ENCODE assay signal across 23 cellular contexts in genomic region chr2:120824246-120824645, GRCh38.
"Had no signal": no experiment of that assay in that cellular context is flagged by ENCODE, and none has a peak within 500 bp of the region (broad histone marks: within the 10 kb centered on the region; RNA-seq: fewer than 3 reads in every experiment).

No MANE protein-coding gene starts in this region.

- H3K4me1 ChIP-seq: lower lobe of right lung had no signal

- H3K27ac ChIP-seq: left ventricle myocardium inferior, lower lobe of right lung, ovary, testis, tibial artery had no signal

- H3K27ac Mint-ChIP-seq: immature natural killer cell; naive B cell; nephron progenitor cell; stimulated activated memory B cell treated with anti-CD40 and anti-IgM and Interleukin-4, amounts not matched to agents 10 μg/mL and 1 μg/mL and 100 μg/mL, for 72 hours; type B pancreatic cell had no signal

- H3K4me1 Mint-ChIP-seq: central memory CD8-positive, alpha-beta T cell; immature natural killer cell; stimulated activated memory B cell treated with anti-CD40 and anti-IgM and Interleukin-4, amounts not matched to agents 10 μg/mL and 1 μg/mL and 100 μg/mL, for 72 hours had no signal

- H3K4me3 ChIP-seq: left ventricle myocardium inferior, lower lobe of right lung, mucosa of descending colon, ovary, testis, tibial artery had no signal

- H3K27me3 ChIP-seq: ovary, testis, tibial artery had no signal

- H3K36me3 Mint-ChIP-seq: immature natural killer cell; naive B cell; stimulated activated memory B cell treated with anti-CD40 and anti-IgM and Interleukin-4, amounts not matched to agents 10 μg/mL and 1 μg/mL and 100 μg/mL, for 72 hours; type B pancreatic cell had no signal

- DNase-seq: cortex of kidney; hypothalamus; immature natural killer cell; islet precursor cell; kidney glomerular epithelial cell; left colon; left ventricle myocardium inferior; mucosa of descending colon; naive B cell; nephron progenitor cell; occipital lobe; ovary; retina; stimulated activated CD4-positive, alpha-beta T cell treated with anti-CD3 and anti-CD28 coated beads, Interleukin-4, amount 100 ng/mL, for 4 hours; stimulated activated naive CD8-positive, alpha-beta T cell treated with anti-CD3 and anti-CD28 coated beads, Interleukin-15, Interleukin-2, amounts not matched to agents 100 U/mL and 50 U/mL, for 24 hours; substantia nigra; testis had no signal

- H3K9me3 Mint-ChIP-seq: central memory CD8-positive, alpha-beta T cell; immature natural killer cell; naive B cell; nephron progenitor cell; stimulated activated memory B cell treated with anti-CD40 and anti-IgM and Interleukin-4, amounts not matched to agents 10 μg/mL and 1 μg/mL and 100 μg/mL, for 72 hours; type B pancreatic cell had no signal

- H3K4me3 Mint-ChIP-seq: central memory CD8-positive, alpha-beta T cell; immature natural killer cell; naive B cell; nephron progenitor cell; stimulated activated memory B cell treated with anti-CD40 and anti-IgM and Interleukin-4, amounts not matched to agents 10 μg/mL and 1 μg/mL and 100 μg/mL, for 72 hours; type B pancreatic cell had no signal

- H3K27me3 Mint-ChIP-seq: naive B cell had no signal

- ATAC-seq: left colon; lower lobe of right lung; mucosa of descending colon; sciatic nerve; stimulated activated memory B cell treated with anti-CD40 and anti-IgM and Interleukin-4, amounts not matched to agents 10 μg/mL and 1 μg/mL and 100 μg/mL, for 72 hours; stimulated activated naive CD8-positive, alpha-beta T cell treated with anti-CD3 and anti-CD28 coated beads, Interleukin-15, Interleukin-2, amounts not matched to agents 100 U/mL and 50 U/mL, for 24 hours had no signal

- H3K9me3 ChIP-seq: left ventricle myocardium inferior, lower lobe of right lung, mucosa of descending colon, ovary, testis, tibial artery had no signal

- H3K36me3 ChIP-seq: left ventricle myocardium inferior, lower lobe of right lung, ovary, tibial artery had no signal
